ENCODE assay signal across 2 cellular contexts in genomic region chr13:51849145-51850101, GRCh38.
TF ChIP-seq lines count a peak whose summit lies in the region.

No MANE protein-coding gene starts in this region.

TF ChIP-seq in GM12891, 5 proteins besides CTCF, POLR2A, EP300 and RAD21:
- TF ChIP-seq POU2F2 (IDR thresholded peaks at IDR 0.05; ENCODE audit: low read depth, low read length), result no peak
- TF ChIP-seq PAX5 (IDR thresholded peaks at IDR 0.05; ENCODE audit: insufficient read depth, low read length, severe bottlenecking), result no peak
- no peak for TF ChIP-seq POLR2AphosphoS5 (IDR thresholded peaks at IDR 0.05; ENCODE audit: low read depth, low read length)
- no peak for TF ChIP-seq SPI1 (IDR thresholded peaks at IDR 0.05; ENCODE audit: low read depth, low read length)
- TF ChIP-seq TAF1 (IDR thresholded peaks at IDR 0.05; ENCODE audit: low read depth, low read length), result no peak

TF ChIP-seq in K562, 482 proteins besides CTCF, POLR2A, EP300 and RAD21:
- TF ChIP-seq TEAD1 (CRISPR knock-in tag; IDR thresholded peaks at IDR 0.05) (no peak), KLF16 (IDR thresholded peaks at IDR 0.05) (peak; percentile 21; the same call in 1 of the 2 replicates), SMAD2 (IDR thresholded peaks at IDR 0.05; ENCODE audit: low read depth, low read length) (no peak), NBN (IDR thresholded peaks at IDR 0.05; ENCODE audit: low read depth) (no peak), TEAD2 (tag; IDR thresholded peaks at IDR 0.05) (no peak), TFAP4 (CRISPR knock-in tag; IDR thresholded peaks at IDR 0.05; ENCODE audit: borderline replicate concordance) (peak; percentile 19; the same call in 1 of the 2 replicates), KLF10 (CRISPR knock-in tag; IDR thresholded peaks at IDR 0.05) (no peak), ZBTB5 (IDR thresholded peaks at IDR 0.05) (no peak), USF2 (CRISPR knock-in tag; IDR thresholded peaks at IDR 0.05) (no peak), ZNF449 (CRISPR knock-in tag; IDR thresholded peaks at IDR 0.05) (no peak), ETV1 (tag; conservative IDR thresholded peaks at IDR 0.05; ENCODE audit: low read depth) (peak; percentile 49; the same call in 1 of the 2 replicates), MAZ (CRISPR knock-in tag; conservative IDR thresholded peaks at IDR 0.05 in 1 of 2, IDR thresholded peaks at IDR 0.05 in 1 of 2) (no peak), CTCFL (IDR thresholded peaks at IDR 0.05; ENCODE audit: borderline replicate concordance, insufficient read depth, low read depth, low read length, poor library complexity, severe bottlenecking) (peak; percentile 84), SNRNP70 (optimal IDR thresholded peaks at IDR 0.05; ENCODE audit: low read depth, low read length) (no peak), DACH1 (IDR thresholded peaks at IDR 0.05; ENCODE audit: partially characterized antibody) (no peak), TCF7 (IDR thresholded peaks at IDR 0.05; ENCODE audit: borderline replicate concordance) (no peak), BRF1 (IDR thresholded peaks at IDR 0.05; ENCODE audit: borderline replicate concordance, extremely low read depth, insufficient read length) (no peak), PML (IDR thresholded peaks at IDR 0.05; ENCODE audit: low read length) (no peak), ZNF280A (IDR thresholded peaks at IDR 0.05; ENCODE audit: low read depth, partially characterized antibody) (no peak), ZNF764 (CRISPR knock-in tag; IDR thresholded peaks at IDR 0.05; ENCODE audit: low read depth) (no peak), ZNF274 (IDR thresholded peaks at IDR 0.05; ENCODE audit: borderline replicate concordance, low read depth, low read length) (no peak), COPS2 (conservative IDR thresholded peaks at IDR 0.05) (no peak)
